ENCODE assay signal across 1 cellular context in the genomic region with DNA sequence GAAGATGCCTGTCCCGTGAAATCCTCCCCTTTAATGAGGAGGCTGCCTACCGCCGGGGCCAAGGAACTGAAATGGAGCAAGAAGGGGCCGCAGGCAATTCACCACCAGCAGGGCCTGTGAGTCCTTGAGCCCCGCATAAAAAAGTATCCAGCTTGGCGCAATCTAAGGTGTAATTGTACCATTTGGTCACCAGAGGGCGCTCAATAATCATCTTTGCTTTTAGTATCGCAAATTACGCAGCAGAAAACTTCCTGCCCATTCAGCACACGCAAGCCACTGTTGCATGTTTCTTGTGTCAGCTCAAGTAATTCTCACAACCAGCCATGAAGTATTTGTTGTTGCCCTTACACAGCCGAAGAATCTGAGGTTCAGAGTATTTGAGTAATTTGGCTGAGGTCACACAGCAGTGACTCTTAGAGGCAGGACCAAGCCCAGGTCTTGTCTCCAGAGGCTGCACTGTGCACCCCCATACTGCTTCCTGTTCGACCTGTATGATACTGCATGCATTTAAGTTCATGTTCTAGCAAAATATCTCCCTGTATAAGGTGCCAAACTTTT.
TF ChIP-seq lines count a peak whose summit lies in the region.

No MANE protein-coding gene starts in this region.

TF ChIP-seq in K562, 482 proteins besides CTCF, POLR2A, EP300 and RAD21 (continued from another document and continues in another):
- TF ChIP-seq, protein P1, sequence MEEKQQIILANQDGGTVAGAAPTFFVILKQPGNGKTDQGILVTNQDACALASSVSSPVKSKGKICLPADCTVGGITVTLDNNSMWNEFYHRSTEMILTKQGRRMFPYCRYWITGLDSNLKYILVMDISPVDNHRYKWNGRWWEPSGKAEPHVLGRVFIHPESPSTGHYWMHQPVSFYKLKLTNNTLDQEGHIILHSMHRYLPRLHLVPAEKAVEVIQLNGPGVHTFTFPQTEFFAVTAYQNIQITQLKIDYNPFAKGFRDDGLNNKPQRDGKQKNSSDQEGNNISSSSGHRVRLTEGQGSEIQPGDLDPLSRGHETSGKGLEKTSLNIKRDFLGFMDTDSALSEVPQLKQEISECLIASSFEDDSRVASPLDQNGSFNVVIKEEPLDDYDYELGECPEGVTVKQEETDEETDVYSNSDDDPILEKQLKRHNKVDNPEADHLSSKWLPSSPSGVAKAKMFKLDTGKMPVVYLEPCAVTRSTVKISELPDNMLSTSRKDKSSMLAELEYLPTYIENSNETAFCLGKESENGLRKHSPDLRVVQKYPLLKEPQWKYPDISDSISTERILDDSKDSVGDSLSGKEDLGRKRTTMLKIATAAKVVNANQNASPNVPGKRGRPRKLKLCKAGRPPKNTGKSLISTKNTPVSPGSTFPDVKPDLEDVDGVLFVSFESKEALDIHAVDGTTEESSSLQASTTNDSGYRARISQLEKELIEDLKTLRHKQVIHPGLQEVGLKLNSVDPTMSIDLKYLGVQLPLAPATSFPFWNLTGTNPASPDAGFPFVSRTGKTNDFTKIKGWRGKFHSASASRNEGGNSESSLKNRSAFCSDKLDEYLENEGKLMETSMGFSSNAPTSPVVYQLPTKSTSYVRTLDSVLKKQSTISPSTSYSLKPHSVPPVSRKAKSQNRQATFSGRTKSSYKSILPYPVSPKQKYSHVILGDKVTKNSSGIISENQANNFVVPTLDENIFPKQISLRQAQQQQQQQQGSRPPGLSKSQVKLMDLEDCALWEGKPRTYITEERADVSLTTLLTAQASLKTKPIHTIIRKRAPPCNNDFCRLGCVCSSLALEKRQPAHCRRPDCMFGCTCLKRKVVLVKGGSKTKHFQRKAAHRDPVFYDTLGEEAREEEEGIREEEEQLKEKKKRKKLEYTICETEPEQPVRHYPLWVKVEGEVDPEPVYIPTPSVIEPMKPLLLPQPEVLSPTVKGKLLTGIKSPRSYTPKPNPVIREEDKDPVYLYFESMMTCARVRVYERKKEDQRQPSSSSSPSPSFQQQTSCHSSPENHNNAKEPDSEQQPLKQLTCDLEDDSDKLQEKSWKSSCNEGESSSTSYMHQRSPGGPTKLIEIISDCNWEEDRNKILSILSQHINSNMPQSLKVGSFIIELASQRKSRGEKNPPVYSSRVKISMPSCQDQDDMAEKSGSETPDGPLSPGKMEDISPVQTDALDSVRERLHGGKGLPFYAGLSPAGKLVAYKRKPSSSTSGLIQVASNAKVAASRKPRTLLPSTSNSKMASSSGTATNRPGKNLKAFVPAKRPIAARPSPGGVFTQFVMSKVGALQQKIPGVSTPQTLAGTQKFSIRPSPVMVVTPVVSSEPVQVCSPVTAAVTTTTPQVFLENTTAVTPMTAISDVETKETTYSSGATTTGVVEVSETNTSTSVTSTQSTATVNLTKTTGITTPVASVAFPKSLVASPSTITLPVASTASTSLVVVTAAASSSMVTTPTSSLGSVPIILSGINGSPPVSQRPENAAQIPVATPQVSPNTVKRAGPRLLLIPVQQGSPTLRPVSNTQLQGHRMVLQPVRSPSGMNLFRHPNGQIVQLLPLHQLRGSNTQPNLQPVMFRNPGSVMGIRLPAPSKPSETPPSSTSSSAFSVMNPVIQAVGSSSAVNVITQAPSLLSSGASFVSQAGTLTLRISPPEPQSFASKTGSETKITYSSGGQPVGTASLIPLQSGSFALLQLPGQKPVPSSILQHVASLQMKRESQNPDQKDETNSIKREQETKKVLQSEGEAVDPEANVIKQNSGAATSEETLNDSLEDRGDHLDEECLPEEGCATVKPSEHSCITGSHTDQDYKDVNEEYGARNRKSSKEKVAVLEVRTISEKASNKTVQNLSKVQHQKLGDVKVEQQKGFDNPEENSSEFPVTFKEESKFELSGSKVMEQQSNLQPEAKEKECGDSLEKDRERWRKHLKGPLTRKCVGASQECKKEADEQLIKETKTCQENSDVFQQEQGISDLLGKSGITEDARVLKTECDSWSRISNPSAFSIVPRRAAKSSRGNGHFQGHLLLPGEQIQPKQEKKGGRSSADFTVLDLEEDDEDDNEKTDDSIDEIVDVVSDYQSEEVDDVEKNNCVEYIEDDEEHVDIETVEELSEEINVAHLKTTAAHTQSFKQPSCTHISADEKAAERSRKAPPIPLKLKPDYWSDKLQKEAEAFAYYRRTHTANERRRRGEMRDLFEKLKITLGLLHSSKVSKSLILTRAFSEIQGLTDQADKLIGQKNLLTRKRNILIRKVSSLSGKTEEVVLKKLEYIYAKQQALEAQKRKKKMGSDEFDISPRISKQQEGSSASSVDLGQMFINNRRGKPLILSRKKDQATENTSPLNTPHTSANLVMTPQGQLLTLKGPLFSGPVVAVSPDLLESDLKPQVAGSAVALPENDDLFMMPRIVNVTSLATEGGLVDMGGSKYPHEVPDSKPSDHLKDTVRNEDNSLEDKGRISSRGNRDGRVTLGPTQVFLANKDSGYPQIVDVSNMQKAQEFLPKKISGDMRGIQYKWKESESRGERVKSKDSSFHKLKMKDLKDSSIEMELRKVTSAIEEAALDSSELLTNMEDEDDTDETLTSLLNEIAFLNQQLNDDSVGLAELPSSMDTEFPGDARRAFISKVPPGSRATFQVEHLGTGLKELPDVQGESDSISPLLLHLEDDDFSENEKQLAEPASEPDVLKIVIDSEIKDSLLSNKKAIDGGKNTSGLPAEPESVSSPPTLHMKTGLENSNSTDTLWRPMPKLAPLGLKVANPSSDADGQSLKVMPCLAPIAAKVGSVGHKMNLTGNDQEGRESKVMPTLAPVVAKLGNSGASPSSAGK (IDR thresholded peaks at IDR 0.05): peak; percentile 37; the same call in 1 of the 2 replicates
- peak; percentile 46; the same call in 1 of the 2 replicates for TF ChIP-seq CREM (IDR thresholded peaks at IDR 0.05; ENCODE audit: low read depth)
- peak; percentile 44; the same call in 1 of the 2 replicates for TF ChIP-seq TEAD4 (IDR thresholded peaks at IDR 0.05; ENCODE audit: low read length)
- TF ChIP-seq TEAD4 (CRISPR knock-in tag; IDR thresholded peaks at IDR 0.05; ENCODE audit: borderline replicate concordance): no peak
- no peak for TF ChIP-seq MEIS2 (IDR thresholded peaks at IDR 0.05; ENCODE audit: partially characterized antibody)
- 0 out of 2 replicates have a peak, but pooled peaks have one; percentile 38 for TF ChIP-seq MYC (IDR thresholded peaks at IDR 0.05; ENCODE audit: low read depth, low read length)
- TF ChIP-seq MYC (CRISPR knock-in tag; IDR thresholded peaks at IDR 0.05; ENCODE audit: borderline replicate concordance, low read depth): no peak
- TF ChIP-seq, protein P2, sequence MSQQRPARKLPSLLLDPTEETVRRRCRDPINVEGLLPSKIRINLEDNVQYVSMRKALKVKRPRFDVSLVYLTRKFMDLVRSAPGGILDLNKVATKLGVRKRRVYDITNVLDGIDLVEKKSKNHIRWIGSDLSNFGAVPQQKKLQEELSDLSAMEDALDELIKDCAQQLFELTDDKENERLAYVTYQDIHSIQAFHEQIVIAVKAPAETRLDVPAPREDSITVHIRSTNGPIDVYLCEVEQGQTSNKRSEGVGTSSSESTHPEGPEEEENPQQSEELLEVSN (IDR thresholded peaks at IDR 0.05; ENCODE audit: borderline replicate concordance in 1 of 2, extremely low read depth in 1 of 2, insufficient read depth in 1 of 2, insufficient read length in 1 of 2, low read depth in 1 of 2, low read length in 1 of 2, poor library complexity in 1 of 2, severe bottlenecking in 1 of 2): no peak
- peak; percentile 84 for TF ChIP-seq HDAC2 (IDR thresholded peaks at IDR 0.05)
- TF ChIP-seq FOXA3 (CRISPR knock-in tag; conservative IDR thresholded peaks at IDR 0.05 in 1 of 2, IDR thresholded peaks at IDR 0.05 in 1 of 2): no peak; a peak in 1 of 4 replicates
- TF ChIP-seq MAFG (tag; conservative IDR thresholded peaks at IDR 0.05): peak; percentile 79
- TF ChIP-seq CBX3 (IDR thresholded peaks at IDR 0.05; ENCODE audit: borderline replicate concordance in 1 of 2, low read length in 2 of 2): peak in 1 of 2 experiments; percentile 76; a peak in 1 of 3 replicates
- TF ChIP-seq CHCHD3 (CRISPR knock-in tag; IDR thresholded peaks at IDR 0.05): no peak
- TF ChIP-seq TRIM24 (IDR thresholded peaks at IDR 0.05): peak in 1 of 2 experiments; percentile 36; a peak in 1 of 4 replicates
- TF ChIP-seq NFIX (CRISPR knock-in tag; IDR thresholded peaks at IDR 0.05; ENCODE audit: low read depth): no peak
- peak; percentile 56; the same call in 1 of the 2 replicates for TF ChIP-seq EP400 (IDR thresholded peaks at IDR 0.05)
- no peak for TF ChIP-seq NR2C2 (CRISPR knock-in tag; IDR thresholded peaks at IDR 0.05)
- 0 out of 2 replicates have a peak, but pooled peaks have one; percentile 17 for TF ChIP-seq NR2C2 (tag; IDR thresholded peaks at IDR 0.05)
- peak; percentile 13; the same call in 1 of the 2 replicates for TF ChIP-seq HCFC1 (IDR thresholded peaks at IDR 0.05; ENCODE audit: low read depth, low read length)
- TF ChIP-seq, protein P3, sequence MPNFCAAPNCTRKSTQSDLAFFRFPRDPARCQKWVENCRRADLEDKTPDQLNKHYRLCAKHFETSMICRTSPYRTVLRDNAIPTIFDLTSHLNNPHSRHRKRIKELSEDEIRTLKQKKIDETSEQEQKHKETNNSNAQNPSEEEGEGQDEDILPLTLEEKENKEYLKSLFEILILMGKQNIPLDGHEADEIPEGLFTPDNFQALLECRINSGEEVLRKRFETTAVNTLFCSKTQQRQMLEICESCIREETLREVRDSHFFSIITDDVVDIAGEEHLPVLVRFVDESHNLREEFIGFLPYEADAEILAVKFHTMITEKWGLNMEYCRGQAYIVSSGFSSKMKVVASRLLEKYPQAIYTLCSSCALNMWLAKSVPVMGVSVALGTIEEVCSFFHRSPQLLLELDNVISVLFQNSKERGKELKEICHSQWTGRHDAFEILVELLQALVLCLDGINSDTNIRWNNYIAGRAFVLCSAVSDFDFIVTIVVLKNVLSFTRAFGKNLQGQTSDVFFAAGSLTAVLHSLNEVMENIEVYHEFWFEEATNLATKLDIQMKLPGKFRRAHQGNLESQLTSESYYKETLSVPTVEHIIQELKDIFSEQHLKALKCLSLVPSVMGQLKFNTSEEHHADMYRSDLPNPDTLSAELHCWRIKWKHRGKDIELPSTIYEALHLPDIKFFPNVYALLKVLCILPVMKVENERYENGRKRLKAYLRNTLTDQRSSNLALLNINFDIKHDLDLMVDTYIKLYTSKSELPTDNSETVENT (CRISPR knock-in tag; IDR thresholded peaks at IDR 0.05): no peak
- no peak for TF ChIP-seq HEY1 (CRISPR knock-in tag; IDR thresholded peaks at IDR 0.05; ENCODE audit: borderline replicate concordance)
- TF ChIP-seq BRD9 (IDR thresholded peaks at IDR 0.05; ENCODE audit: low read depth, partially characterized antibody): peak; percentile 96
- no peak for TF ChIP-seq ZNF253 (CRISPR knock-in tag; conservative IDR thresholded peaks at IDR 0.05)
- peak; percentile 88; the same call in 1 of the 2 replicates for TF ChIP-seq SMARCA5 (IDR thresholded peaks at IDR 0.05)
- no peak for TF ChIP-seq ZNF134 (CRISPR knock-in tag; conservative IDR thresholded peaks at IDR 0.05)
- TF ChIP-seq, protein P4, sequence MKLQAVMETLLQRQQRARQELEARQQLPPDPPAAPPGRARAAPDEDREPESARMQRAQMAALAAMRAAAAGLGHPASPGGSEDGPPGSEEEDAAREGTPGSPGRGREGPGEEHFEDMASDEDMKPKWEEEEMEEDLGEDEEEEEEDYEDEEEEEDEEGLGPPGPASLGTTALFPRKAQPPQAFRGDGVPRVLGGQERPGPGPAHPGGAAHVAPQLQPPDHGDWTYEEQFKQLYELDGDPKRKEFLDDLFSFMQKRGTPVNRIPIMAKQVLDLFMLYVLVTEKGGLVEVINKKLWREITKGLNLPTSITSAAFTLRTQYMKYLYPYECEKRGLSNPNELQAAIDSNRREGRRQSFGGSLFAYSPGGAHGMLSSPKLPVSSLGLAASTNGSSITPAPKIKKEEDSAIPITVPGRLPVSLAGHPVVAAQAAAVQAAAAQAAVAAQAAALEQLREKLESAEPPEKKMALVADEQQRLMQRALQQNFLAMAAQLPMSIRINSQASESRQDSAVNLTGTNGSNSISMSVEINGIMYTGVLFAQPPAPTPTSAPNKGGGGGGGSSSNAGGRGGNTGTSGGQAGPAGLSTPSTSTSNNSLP (IDR thresholded peaks at IDR 0.05; ENCODE audit: borderline replicate concordance, low read depth, low read length): 0 out of 2 replicates have a peak, but pooled peaks have one; percentile 8
- TF ChIP-seq MAZ (CRISPR knock-in tag; conservative IDR thresholded peaks at IDR 0.05 in 1 of 2, IDR thresholded peaks at IDR 0.05 in 1 of 2): peak in 1 of 2 experiments; percentile 52; a peak in 2 of 4 replicates
- TF ChIP-seq CC2D1A (IDR thresholded peaks at IDR 0.05): peak; percentile 68
- no peak for TF ChIP-seq RBFOX2 (IDR thresholded peaks at IDR 0.05; ENCODE audit: low read depth, low read length)
- TF ChIP-seq RBM17 (IDR thresholded peaks at IDR 0.05; ENCODE audit: borderline replicate concordance, low read depth, low read length): no peak
- no peak for TF ChIP-seq ETV5 (CRISPR knock-in tag; IDR thresholded peaks at IDR 0.05; ENCODE audit: low read depth)
- no peak for TF ChIP-seq ATF1 (CRISPR knock-in tag; IDR thresholded peaks at IDR 0.05)
- TF ChIP-seq ATF1 (tag; IDR thresholded peaks at IDR 0.05): peak; percentile 61
- TF ChIP-seq NFIC (IDR thresholded peaks at IDR 0.05): no peak
- TF ChIP-seq MCM2 (IDR thresholded peaks at IDR 0.05; ENCODE audit: low read depth): no peak
- TF ChIP-seq BCL6 (CRISPR knock-in tag; IDR thresholded peaks at IDR 0.05): no peak
- 0 out of 2 replicates have a peak, but pooled peaks have one; percentile 52 for TF ChIP-seq MTA3 (IDR thresholded peaks at IDR 0.05; ENCODE audit: borderline replicate concordance)
- TF ChIP-seq GABPB1 (CRISPR knock-in tag; IDR thresholded peaks at IDR 0.05): peak; percentile 44; the same call in 1 of the 2 replicates
- TF ChIP-seq ZNF197 (CRISPR knock-in tag; IDR thresholded peaks at IDR 0.05; ENCODE audit: low read depth): 0 out of 2 replicates have a peak, but pooled peaks have one; percentile 40
- TF ChIP-seq CXXC5 (CRISPR knock-in tag; IDR thresholded peaks at IDR 0.05): peak; percentile 58
- TF ChIP-seq, protein P5, sequence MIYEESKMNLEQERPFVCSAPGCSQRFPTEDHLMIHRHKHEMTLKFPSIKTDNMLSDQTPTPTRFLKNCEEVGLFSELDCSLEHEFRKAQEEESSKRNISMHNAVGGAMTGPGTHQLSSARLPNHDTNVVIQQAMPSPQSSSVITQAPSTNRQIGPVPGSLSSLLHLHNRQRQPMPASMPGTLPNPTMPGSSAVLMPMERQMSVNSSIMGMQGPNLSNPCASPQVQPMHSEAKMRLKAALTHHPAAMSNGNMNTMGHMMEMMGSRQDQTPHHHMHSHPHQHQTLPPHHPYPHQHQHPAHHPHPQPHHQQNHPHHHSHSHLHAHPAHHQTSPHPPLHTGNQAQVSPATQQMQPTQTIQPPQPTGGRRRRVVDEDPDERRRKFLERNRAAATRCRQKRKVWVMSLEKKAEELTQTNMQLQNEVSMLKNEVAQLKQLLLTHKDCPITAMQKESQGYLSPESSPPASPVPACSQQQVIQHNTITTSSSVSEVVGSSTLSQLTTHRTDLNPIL (CRISPR knock-in tag; IDR thresholded peaks at IDR 0.05): no peak
- TF ChIP-seq, protein P6, sequence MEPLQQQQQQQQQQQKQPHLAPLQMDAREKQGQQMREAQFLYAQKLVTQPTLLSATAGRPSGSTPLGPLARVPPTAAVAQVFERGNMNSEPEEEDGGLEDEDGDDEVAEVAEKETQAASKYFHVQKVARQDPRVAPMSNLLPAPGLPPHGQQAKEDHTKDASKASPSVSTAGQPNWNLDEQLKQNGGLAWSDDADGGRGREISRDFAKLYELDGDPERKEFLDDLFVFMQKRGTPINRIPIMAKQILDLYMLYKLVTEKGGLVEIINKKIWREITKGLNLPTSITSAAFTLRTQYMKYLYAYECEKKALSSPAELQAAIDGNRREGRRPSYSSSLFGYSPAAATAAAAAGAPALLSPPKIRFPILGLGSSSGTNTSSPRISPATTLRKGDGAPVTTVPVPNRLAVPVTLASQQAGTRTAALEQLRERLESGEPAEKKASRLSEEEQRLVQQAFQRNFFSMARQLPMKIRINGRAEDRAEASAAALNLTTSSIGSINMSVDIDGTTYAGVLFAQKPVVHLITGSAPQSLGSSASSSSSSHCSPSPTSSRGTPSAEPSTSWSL (CRISPR knock-in tag; IDR thresholded peaks at IDR 0.05; ENCODE audit: borderline replicate concordance): no peak
- 0 out of 2 replicates have a peak, but pooled peaks have one; percentile 35 for TF ChIP-seq DPF2 (IDR thresholded peaks at IDR 0.05)
